In the genomic region with DNA sequence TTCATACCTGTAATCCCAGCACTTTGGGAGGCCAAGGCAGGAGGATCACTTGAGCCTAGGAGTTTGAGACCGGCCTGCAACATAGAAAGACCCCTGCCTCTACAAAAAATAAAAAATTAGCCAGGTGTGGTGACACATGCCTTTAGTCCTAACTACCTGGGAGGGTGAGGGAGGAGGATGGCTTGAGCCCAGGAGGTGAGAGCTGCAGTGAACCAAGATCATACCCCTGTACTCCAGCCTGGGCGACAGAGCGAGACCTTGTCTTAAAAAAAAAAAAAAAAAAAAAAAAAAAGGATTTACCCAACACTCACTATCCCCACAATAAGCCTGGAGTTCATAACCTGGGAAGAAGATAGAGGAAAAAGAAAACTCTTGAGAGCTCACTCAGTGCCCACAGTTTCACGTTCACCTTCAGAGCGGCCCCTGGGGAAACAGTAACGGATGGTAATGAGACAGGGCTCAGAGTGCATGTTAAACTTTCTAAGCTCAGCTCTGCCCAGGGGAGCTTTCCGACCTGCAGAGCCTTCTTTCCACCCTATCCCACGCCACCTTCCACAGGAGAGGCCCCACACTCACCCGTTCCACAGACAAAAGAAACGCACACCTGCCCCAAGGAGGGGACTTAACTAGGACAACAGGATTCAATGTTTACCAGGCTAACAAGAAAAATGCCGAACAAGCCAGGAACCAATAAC, we compare ENCODE assay signal across 11 cellular contexts.
A peak's percentile ranks its signal among the peaks of the same experiment; 100 is the strongest.
DNase-seq lines count a peak whose midpoint lies in the region; ATAC-seq and TF ChIP-seq lines count a peak whose summit lies in the region.
"Had no signal": no experiment of that assay in that cellular context is flagged by ENCODE, and none has a peak within 500 bp of the region (broad histone marks: within the 10 kb centered on the region; RNA-seq: fewer than 3 reads in every experiment).

No MANE protein-coding gene starts in this region.

- H3K36me3 Mint-ChIP-seq in activated CD4-positive, alpha-beta T cell treated with anti-CD3 and anti-CD28 coated beads, Interleukin-2, amount 10 ng/mL, durations not matched to agents 7 days and 5 days (ENCODE audit: low read depth) = peaks cover 3% of the 10 kb centered on the region
- peaks cover 23% of the 10 kb centered on the region for H3K36me3 Mint-ChIP-seq in activated T-helper 2 cell treated with anti-CD3 and anti-CD28 coated beads, Interferon-gamma antibody, Interleukin-2, Interleukin-4, amounts not matched to agents 10 μg/mL and 5 μg/mL and 100 μg/mL, durations not matched to agents 14 hours and 24 hours and 36 hours (ENCODE audit: low read depth)

- TF ChIP-seq RAD21 in liver (IDR thresholded peaks at IDR 0.05) = no peak

- no peaks in the 10 kb centered on the region for H3K27me3 Mint-ChIP-seq in activated CD4-positive, alpha-beta T cell treated with anti-CD3 and anti-CD28 coated beads, Interleukin-2, amount 10 ng/mL, durations not matched to agents 7 days and 5 days
- H3K27me3 Mint-ChIP-seq in activated T-helper 2 cell treated with anti-CD3 and anti-CD28 coated beads, Interferon-gamma antibody, Interleukin-2, Interleukin-4, amounts not matched to agents 10 μg/mL and 5 μg/mL and 100 μg/mL, durations not matched to agents 14 hours and 24 hours and 36 hours (ENCODE audit: low read depth) = no peaks in the 10 kb centered on the region

- peak overlapping the region in 1 of 2 donors; percentile 17 for H3K9ac ChIP-seq in liver (ENCODE audit: low read depth in 1 of 2, low read length in 2 of 2)

- H3K9me3 Mint-ChIP-seq in activated CD4-positive, alpha-beta T cell treated with anti-CD3 and anti-CD28 coated beads, Interleukin-2, amount 10 ng/mL, durations not matched to agents 7 days and 5 days = no peaks in the 10 kb centered on the region
- no peaks in the 10 kb centered on the region for H3K9me3 Mint-ChIP-seq in activated T-helper 2 cell treated with anti-CD3 and anti-CD28 coated beads, Interferon-gamma antibody, Interleukin-2, Interleukin-4, amounts not matched to agents 10 μg/mL and 5 μg/mL and 100 μg/mL, durations not matched to agents 14 hours and 24 hours and 36 hours

- peak overlapping the region; percentile 68 to 81 for H3K27ac ChIP-seq in liver (ENCODE audit: low read depth in 1 of 2, low read length in 2 of 2)
- H3K27ac ChIP-seq in testis = peak overlapping the region; percentile 43 to 76

- 78% methylated on average over 11 of the region's 11 CpGs for WGBS in liver
- 48 to 63% methylated on average over 11 of the region's 11 CpGs for WGBS in testis, 2 donors

- TF ChIP-seq POLR2A in testis (IDR thresholded peaks at IDR 0.05) = no peak

- peaks cover 14 to 46% (median 34%) of the 10 kb centered on the region in 4 donors for H3K4me1 ChIP-seq in liver (ENCODE audit: control insufficient read depth in 4 of 4, insufficient read depth in 4 of 4, low read length in 3 of 4)
- H3K4me1 ChIP-seq in testis = peaks cover 83% of the 10 kb centered on the region

- H3K36me3 ChIP-seq in liver (ENCODE audit: control insufficient read depth in 4 of 4, insufficient read depth in 3 of 4, low read depth in 1 of 4, low read length in 3 of 4) = peaks cover 0 to 2% (median 0%) of the 10 kb centered on the region in 4 donors
- H3K36me3 ChIP-seq in testis (ENCODE audit: low read depth, missing control alignments) = no peaks in the 10 kb centered on the region

- no peak for DNase-seq in activated CD4-positive, alpha-beta T cell treated with anti-CD3 and anti-CD28 coated beads, Interleukin-2, amount 10 ng/mL, durations not matched to agents 7 days and 5 days
- no peak for DNase-seq in activated CD4-positive, alpha-beta T cell treated with anti-CD3 and anti-CD28 coated beads, Interleukin-2, amount 50 U/mL, for 4 hours
- no peak for DNase-seq in activated T-helper 2 cell treated with anti-CD3 and anti-CD28 coated beads, Interferon-gamma antibody, Interleukin-2, Interleukin-4, amounts not matched to agents 10 μg/mL and 5 μg/mL and 100 μg/mL, durations not matched to agents 14 hours and 24 hours and 36 hours (ENCODE audit: low spot score)
- DNase-seq in testis (no peak), NCI-H524 (lab: John Stamatoyannopoulos, UW) (no peak)
- no peak for DNase-seq in activated effector memory CD4-positive, alpha-beta T cell treated with Interleukin-2 at 50 U/mL for 16 hours
- DNase-seq: ACHN, NCI-H2029 treated with DMSO at 0.1 percent for 48 hours had no signal

- peak overlapping the region; percentile 37 for H3K27ac Mint-ChIP-seq in activated CD4-positive, alpha-beta T cell treated with anti-CD3 and anti-CD28 coated beads, Interleukin-2, amount 10 ng/mL, durations not matched to agents 7 days and 5 days
- H3K27ac Mint-ChIP-seq in activated T-helper 2 cell treated with anti-CD3 and anti-CD28 coated beads, Interferon-gamma antibody, Interleukin-2, Interleukin-4, amounts not matched to agents 10 μg/mL and 5 μg/mL and 100 μg/mL, durations not matched to agents 14 hours and 24 hours and 36 hours = peak overlapping the region; percentile 59

- peaks cover 77% of the 10 kb centered on the region for H3K4me1 Mint-ChIP-seq in activated CD4-positive, alpha-beta T cell treated with anti-CD3 and anti-CD28 coated beads, Interleukin-2, amount 10 ng/mL, durations not matched to agents 7 days and 5 days
- peaks cover 64% of the 10 kb centered on the region for H3K4me1 Mint-ChIP-seq in activated T-helper 2 cell treated with anti-CD3 and anti-CD28 coated beads, Interferon-gamma antibody, Interleukin-2, Interleukin-4, amounts not matched to agents 10 μg/mL and 5 μg/mL and 100 μg/mL, durations not matched to agents 14 hours and 24 hours and 36 hours (ENCODE audit: low read depth)

- H3K4me3 ChIP-seq in liver (ENCODE audit: low read depth in 1 of 3, low read length in 3 of 3) = no peak overlapping the region
- H3K4me3 ChIP-seq in testis = no peak overlapping the region
- H3K4me3 ChIP-seq: SK-N-MC had no signal

- intact Hi-C loops in activated T-helper 2 cell treated with anti-CD3 and anti-CD28 coated beads, Interferon-gamma antibody, Interleukin-2, Interleukin-4, amounts not matched to agents 10 μg/mL and 5 μg/mL and 100 μg/mL, durations not matched to agents 14 hours and 24 hours and 36 hours (cut with micrococcal nuclease) = no loop called here
- intact Hi-C loops in testis (cut with DNase I; ENCODE audit: low total_unique reads) = no loop called here

- no peak for ATAC-seq in GM18498 (IDR thresholded peaks at IDR 0.05; ENCODE audit: unreplicated experiment)

- CTCF ChIA-PET in activated CD4-positive, alpha-beta T cell treated with anti-CD3 and anti-CD28 coated beads, Interleukin-2, amount 10 ng/mL, durations not matched to agents 7 days and 5 days (lab: Charles Lee) = interaction anchor here (1.1 to 2.1 kb wide), 4 partner anchors 9 to 13 kb away, joined by 3 to 9 read pairs (median 4); no protein-coding TSS in a partner anchor

- H3K9me3 ChIP-seq in liver (ENCODE audit: control insufficient read depth in 4 of 4, low read length in 3 of 4) = no peaks in the 10 kb centered on the region
- no peaks in the 10 kb centered on the region for H3K9me3 ChIP-seq in testis

- TF ChIP-seq CTCF in liver (IDR thresholded peaks at IDR 0.05; ENCODE audit: low read depth, low read length, missing input control) (no peak), testis (IDR thresholded peaks at IDR 0.05) (no peak)

- H3K4me3 Mint-ChIP-seq in activated CD4-positive, alpha-beta T cell treated with anti-CD3 and anti-CD28 coated beads, Interleukin-2, amount 10 ng/mL, durations not matched to agents 7 days and 5 days = no peak overlapping the region
- peak overlapping the region; percentile 16 for H3K4me3 Mint-ChIP-seq in activated T-helper 2 cell treated with anti-CD3 and anti-CD28 coated beads, Interferon-gamma antibody, Interleukin-2, Interleukin-4, amounts not matched to agents 10 μg/mL and 5 μg/mL and 100 μg/mL, durations not matched to agents 14 hours and 24 hours and 36 hours (ENCODE audit: low read depth)

- POLR2A ChIA-PET in activated CD4-positive, alpha-beta T cell treated with anti-CD3 and anti-CD28 coated beads, Interleukin-2, amount 10 ng/mL, durations not matched to agents 7 days and 5 days (lab: Charles Lee) = no interaction called here

- H3K27me3 ChIP-seq in liver (ENCODE audit: control insufficient read depth in 4 of 4, insufficient read depth in 4 of 4, low read length in 3 of 4) (no peaks in the 10 kb centered on the region), testis (no peaks in the 10 kb centered on the region)

TF ChIP-seq in liver, 16 proteins besides CTCF, POLR2A, EP300 and RAD21 (continues in another document):
- TF ChIP-seq NR2F2 (IDR thresholded peaks at IDR 0.05) (no peak), JUND (IDR thresholded peaks at IDR 0.05) (no peak), HNF4A (conservative IDR thresholded peaks at IDR 0.05) (no peak), YY1 (IDR thresholded peaks at IDR 0.05) (no peak), TAF1 (conservative IDR thresholded peaks at IDR 0.05) (no peak), HNF4G (IDR thresholded peaks at IDR 0.05) (no peak)
- TF ChIP-seq, protein P1, sequence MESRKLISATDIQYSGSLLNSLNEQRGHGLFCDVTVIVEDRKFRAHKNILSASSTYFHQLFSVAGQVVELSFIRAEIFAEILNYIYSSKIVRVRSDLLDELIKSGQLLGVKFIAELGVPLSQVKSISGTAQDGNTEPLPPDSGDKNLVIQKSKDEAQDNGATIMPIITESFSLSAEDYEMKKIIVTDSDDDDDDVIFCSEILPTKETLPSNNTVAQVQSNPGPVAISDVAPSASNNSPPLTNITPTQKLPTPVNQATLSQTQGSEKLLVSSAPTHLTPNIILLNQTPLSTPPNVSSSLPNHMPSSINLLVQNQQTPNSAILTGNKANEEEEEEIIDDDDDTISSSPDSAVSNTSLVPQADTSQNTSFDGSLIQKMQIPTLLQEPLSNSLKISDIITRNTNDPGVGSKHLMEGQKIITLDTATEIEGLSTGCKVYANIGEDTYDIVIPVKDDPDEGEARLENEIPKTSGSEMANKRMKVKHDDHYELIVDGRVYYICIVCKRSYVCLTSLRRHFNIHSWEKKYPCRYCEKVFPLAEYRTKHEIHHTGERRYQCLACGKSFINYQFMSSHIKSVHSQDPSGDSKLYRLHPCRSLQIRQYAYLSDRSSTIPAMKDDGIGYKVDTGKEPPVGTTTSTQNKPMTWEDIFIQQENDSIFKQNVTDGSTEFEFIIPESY (IDR thresholded peaks at IDR 0.05) = no peak
- TF ChIP-seq, protein P2, sequence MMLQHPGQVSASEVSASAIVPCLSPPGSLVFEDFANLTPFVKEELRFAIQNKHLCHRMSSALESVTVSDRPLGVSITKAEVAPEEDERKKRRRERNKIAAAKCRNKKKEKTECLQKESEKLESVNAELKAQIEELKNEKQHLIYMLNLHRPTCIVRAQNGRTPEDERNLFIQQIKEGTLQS (IDR thresholded peaks at IDR 0.05) = no peak
